Comparison of ENCODE assay signal across 4 cellular contexts in the genomic region with DNA sequence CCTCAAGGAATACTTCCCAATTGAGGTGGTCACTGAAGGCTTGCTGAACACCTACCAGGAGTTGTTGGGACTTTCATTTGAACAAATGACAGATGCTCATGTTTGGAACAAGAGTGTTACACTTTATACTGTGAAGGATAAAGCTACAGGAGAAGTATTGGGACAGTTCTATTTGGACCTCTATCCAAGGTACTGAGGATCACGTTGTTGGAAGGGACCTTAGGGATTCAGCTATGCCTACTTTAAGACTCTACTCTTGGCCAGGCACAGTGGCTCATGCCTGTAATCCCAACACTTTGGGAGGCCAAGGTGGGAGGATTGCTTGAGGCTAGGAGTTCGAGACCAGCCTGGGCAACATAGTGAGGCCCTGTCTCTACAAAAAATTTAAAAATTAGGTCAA.
A peak's percentile ranks its signal among the peaks of the same experiment; 100 is the strongest.
DNase-seq lines count a peak whose midpoint lies in the region; ATAC-seq and TF ChIP-seq lines count a peak whose summit lies in the region.
"Not testable (repeated sequence)": the region's sequence is repeated elsewhere in the genome, so short reads cannot be mapped to it uniquely, and the experiment has no call there.

No MANE protein-coding gene starts in this region.

- H3K4me1 ChIP-seq in HCT116 (ENCODE audit: control insufficient read depth in 1 of 2, insufficient read depth in 2 of 2, low read length in 2 of 2); HEK293 (ENCODE audit: control insufficient read depth, insufficient read depth, low read length); SK-N-SH (ENCODE audit: control insufficient read depth in 1 of 2, insufficient read depth in 2 of 2, low read depth in 1 of 2, low read length in 1 of 2): not testable (repeated sequence)

- POLR2A ChIA-PET in HCT116 (lab: Charles Lee); HEK293 (lab: Yijun Ruan, JAX); SK-N-SH (lab: Yijun Ruan, JAX): not testable (repeated sequence)

- not testable (repeated sequence) for H3K27ac ChIP-seq in HCT116 (ENCODE audit: low read depth, low read length); HEK293 (ENCODE audit: extremely low read depth, low read depth, low read length); SK-N-SH (ENCODE audit: low read depth in 2 of 2, low read length in 1 of 2)

- not testable (repeated sequence) for TF ChIP-seq CTCF in HCT116 (IDR thresholded peaks at IDR 0.05 in 2 of 3, conservative IDR thresholded peaks at IDR 0.05 in 1 of 3; ENCODE audit: borderline replicate concordance in 1 of 3, insufficient read depth in 1 of 3, low read depth in 2 of 3, low read length in 2 of 3); HEK293 (tag by site-specific recombination; IDR thresholded peaks at IDR 0.05); SK-N-SH (IDR thresholded peaks at IDR 0.05)

- not testable (repeated sequence) for H4K20me1 ChIP-seq in HCT116 (ENCODE audit: insufficient read depth); SK-N-SH (ENCODE audit: insufficient read depth)

- H3K4me3 ChIP-seq in HCT116 (replicated peaks in 1 of 2; ENCODE audit: low read depth in 1 of 2, low read length in 2 of 2); HEK293 (ENCODE audit: low read depth, low read length); SK-N-SH (ENCODE audit: low read depth in 2 of 2, low read length in 1 of 2): not testable (repeated sequence)

- peaks cover 12 to 15% of the 10 kb centered on the region in 2 experiments for H3K36me3 ChIP-seq in HCT116 (ENCODE audit: control insufficient read depth in 1 of 2, insufficient read depth in 2 of 2, low read length in 2 of 2)
- H3K36me3 ChIP-seq in HEK293 (ENCODE audit: control insufficient read depth in 2 of 2, insufficient read depth in 1 of 2, low read length in 2 of 2) = peaks cover 9 to 16% of the 10 kb centered on the region in 2 experiments
- peaks cover 18 to 39% of the 10 kb centered on the region in 2 experiments for H3K36me3 ChIP-seq in SK-N-SH (replicated peaks in 1 of 2; ENCODE audit: control insufficient read depth in 1 of 2, insufficient read depth in 2 of 2, low read length in 1 of 2)

- TF ChIP-seq POLR2A in HCT116 (IDR thresholded peaks at IDR 0.05; ENCODE audit: borderline replicate concordance, extremely low read depth, insufficient read depth, insufficient read length) = not testable (repeated sequence)

- ATAC-seq in HCT116 = not testable (repeated sequence)

- not testable (repeated sequence) for H3K9me2 ChIP-seq in HCT116 (ENCODE audit: insufficient read depth); SK-N-SH

- not testable (repeated sequence) for TF ChIP-seq EP300 in Ishikawa (IDR thresholded peaks at IDR 0.05; ENCODE audit: borderline replicate concordance); SK-N-SH (IDR thresholded peaks at IDR 0.05; ENCODE audit: borderline replicate concordance in 1 of 2, low read depth in 1 of 2, low read length in 1 of 2)

- not testable (repeated sequence) for H3K9ac ChIP-seq in HCT116 (ENCODE audit: low read length); SK-N-SH

- not testable (repeated sequence) for H3K4me2 ChIP-seq in HCT116 (ENCODE audit: low read length); SK-N-SH

- H3K9me3 ChIP-seq in HCT116 (ENCODE audit: control insufficient read depth in 1 of 2, insufficient read depth in 1 of 2, low read depth in 1 of 2, low read length in 2 of 2); HEK293 (ENCODE audit: control insufficient read depth, insufficient read depth, low read depth, low read length); SK-N-SH: not testable (repeated sequence)

- not testable (repeated sequence) for H3K79me2 ChIP-seq in HCT116 (ENCODE audit: insufficient read depth, low read length); SK-N-SH (ENCODE audit: insufficient read depth)

- not testable (repeated sequence) for BruUV-seq in HCT116 (replicated peaks; lab: Mats Ljungman, UMichigan)

- intact Hi-C loops in HCT116 (cut with micrococcal nuclease) = loop anchor here (10.0 kb wide), 1 partner anchor 77 kb away; no protein-coding TSS in a partner anchor

- H3F3A ChIP-seq in SK-N-SH (replicated peaks; ENCODE audit: insufficient read depth) = not testable (repeated sequence)

- DNase-seq in HCT116 (ENCODE audit: low read depth, low spot score); SK-N-SH: not testable (repeated sequence)

- H3K27me3 ChIP-seq in HCT116 (ENCODE audit: insufficient read depth, low read length); SK-N-SH (ENCODE audit: insufficient read depth): not testable (repeated sequence)

- not testable (repeated sequence) for H2AFZ ChIP-seq in HCT116 (ENCODE audit: low read depth, low read length, poor library complexity, severe bottlenecking); SK-N-SH (ENCODE audit: low read depth)

- RAD21 ChIA-PET in HCT116 (lab: Charles Lee; ENCODE audit: low non-redundant PET in 1 of 2, low total read pairs in 2 of 2, uncharacterized antibody in 2 of 2, unreplicated experiment in 2 of 2) = not testable (repeated sequence)

- not testable (repeated sequence) for TF ChIP-seq RAD21 in HCT116 (IDR thresholded peaks at IDR 0.05; ENCODE audit: low read depth); Ishikawa (IDR thresholded peaks at IDR 0.05; ENCODE audit: low read depth); SK-N-SH (IDR thresholded peaks at IDR 0.05; ENCODE audit: low read length)

- CTCF ChIA-PET in HCT116 (lab: Charles Lee); HEK293 (lab: Yijun Ruan, JAX); SK-N-SH (lab: Yijun Ruan, JAX): not testable (repeated sequence)

- WGBS in SK-N-SH (ENCODE audit: low lambda C conversion rate) = 95% methylated on average over 2 of the region's 2 CpGs

TF ChIP-seq in Ishikawa, 13 proteins besides CTCF, POLR2A, EP300 and RAD21:
- TF ChIP-seq REST (IDR thresholded peaks at IDR 0.05; ENCODE audit: low read depth) = peak; percentile 63; the same call in 1 of the 2 replicates

TF ChIP-seq in SK-N-SH, 30 proteins besides CTCF, POLR2A, EP300 and RAD21:
- TF ChIP-seq REST (IDR thresholded peaks at IDR 0.05; ENCODE audit: low read depth, low read length) = 0 out of 2 replicates have a peak, but pooled peaks have one; percentile 42
